11 cellular contexts compared by ENCODE assay signal in the genomic region with DNA sequence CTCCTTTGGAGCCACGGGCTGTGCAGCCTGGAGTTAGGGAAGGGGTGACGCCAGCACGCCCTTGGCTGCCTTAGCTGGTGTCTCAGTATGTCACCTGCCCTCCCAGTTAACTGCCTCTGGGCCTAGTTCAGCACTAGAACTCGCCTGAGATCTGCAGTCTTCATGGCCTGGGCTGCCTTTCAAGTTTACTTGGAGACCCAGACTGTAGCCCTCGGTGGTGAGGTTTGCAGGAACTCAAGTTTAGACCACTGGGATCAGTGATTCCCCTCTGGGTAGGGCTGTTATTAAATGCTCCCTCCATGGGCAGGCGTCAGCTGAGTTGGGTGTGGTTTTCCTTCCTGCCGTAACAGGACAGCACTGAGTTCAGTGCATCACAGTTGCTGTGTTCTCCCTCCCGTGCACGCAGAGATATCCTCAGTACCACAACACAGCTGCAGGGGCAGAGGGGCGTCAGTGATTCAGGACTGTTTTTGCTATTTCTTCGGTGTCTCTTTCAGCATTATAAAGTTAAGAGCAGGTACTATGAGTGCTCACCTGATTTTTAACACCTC. TPM values are rescaled to one million over a fixed set of nuclear protein-coding genes. Genes with fewer than 3 reads are reported as not detected.
DNase-seq lines count a peak whose midpoint lies in the region; ATAC-seq and TF ChIP-seq lines count a peak whose summit lies in the region.
"Had no signal": no experiment of that assay in that cellular context is flagged by ENCODE, and none has a peak within 500 bp of the region (broad histone marks: within the 10 kb centered on the region; RNA-seq: fewer than 3 reads in every experiment).

No MANE protein-coding gene starts in this region.

- no peak for TF ChIP-seq CTCF in PC-3 (conservative IDR thresholded peaks at IDR 0.05; ENCODE audit: low read depth, low read length)

- no peak overlapping the region for H3K27ac ChIP-seq in PC-3 (ENCODE audit: low read length)
- H3K27ac ChIP-seq in neuronal stem cell (replicated peaks; ENCODE audit: low read length), result no peak overlapping the region

- no CpG with 5 or more reads among the region's 11 CpGs for WGBS in neuronal stem cell (ENCODE audit: extremely low coverage in 2 of 2, insufficient read length in 2 of 2, insufficient replicate concordance in 1 of 2), 2 donors

- no peak overlapping the region for H3K4me3 ChIP-seq in PC-3 (ENCODE audit: low read length)
- no peak overlapping the region for H3K4me3 ChIP-seq in neuronal stem cell (ENCODE audit: low read length in 2 of 2)

- H2AK5ac ChIP-seq in neuronal stem cell (ENCODE audit: low read depth, low read length), result no peak overlapping the region

- no peaks in the 10 kb centered on the region for H3K27me3 Mint-ChIP-seq in activated naive CD8-positive, alpha-beta T cell
- H3K27me3 Mint-ChIP-seq: stimulated activated naive CD8-positive, alpha-beta T cell treated with anti-CD3 and anti-CD28 coated beads, Interleukin-15, Interleukin-2, amounts not matched to agents 100 ng/mL and 50 ng/mL, for 24 hours had no signal

- BruUV-seq in PC-3 (replicated peaks; lab: Mats Ljungman, UMichigan), result no TSS peak

- H3K9ac ChIP-seq in PC-3 (ENCODE audit: low read length), result no peak overlapping the region
- no peak overlapping the region for H3K9ac ChIP-seq in neuronal stem cell (ENCODE audit: low read depth, low read length, poor library complexity)

- peaks cover 42% of the 10 kb centered on the region for H3K4me1 Mint-ChIP-seq in activated naive CD8-positive, alpha-beta T cell (ENCODE audit: low read depth)

- H3K9me2 ChIP-seq in PC-3 (replicated peaks; ENCODE audit: low read length), result no peaks in the 10 kb centered on the region

- no peak for DNase-seq in PC-3
- DNase-seq in neuronal stem cell (ENCODE audit: low spot score), result no peak
- no peak for DNase-seq in DMS153 (lab: John Stamatoyannopoulos, UW)
- DNase-seq in putamen (ENCODE audit: low spot score), result no peak
- no peak for DNase-seq in SHP77 treated with DMSO at 0.1 percent for 48 hours (lab: John Stamatoyannopoulos, UW)
- DNase-seq: midbrain, NCI-H1694 treated with DMSO at 0.1 percent for 48 hours had no signal

- H3K4ac ChIP-seq in neuronal stem cell (ENCODE audit: low read length), result no peak overlapping the region

- no peak overlapping the region for H2BK15ac ChIP-seq in neuronal stem cell (ENCODE audit: low read length)

- no peak overlapping the region for H2BK12ac ChIP-seq in neuronal stem cell (ENCODE audit: low read length)

- no peak overlapping the region for H2AFZ ChIP-seq in PC-3 (ENCODE audit: low read length)
- H2AFZ ChIP-seq in neuronal stem cell (ENCODE audit: low read length), result peak overlapping the region; percentile 68

- H3K9me3 ChIP-seq in PC-3 (ENCODE audit: low read length) (no peaks in the 10 kb centered on the region), neuronal stem cell (replicated peaks in 1 of 2; ENCODE audit: control insufficient read depth in 2 of 2, insufficient read depth in 1 of 2, low read depth in 1 of 2, low read length in 2 of 2) (no peaks in the 10 kb centered on the region)

- no peak overlapping the region for H4K8ac ChIP-seq in neuronal stem cell (ENCODE audit: low read depth, low read length)

- no peaks in the 10 kb centered on the region for H3K9me3 Mint-ChIP-seq in activated naive CD8-positive, alpha-beta T cell (ENCODE audit: low read depth)
- H3K9me3 Mint-ChIP-seq: stimulated activated naive CD8-positive, alpha-beta T cell treated with anti-CD3 and anti-CD28 coated beads, Interleukin-15, Interleukin-2, amounts not matched to agents 100 ng/mL and 50 ng/mL, for 24 hours had no signal

- H2BK5ac ChIP-seq in neuronal stem cell (ENCODE audit: low read length), result no peak overlapping the region

- no peak overlapping the region for H3K18ac ChIP-seq in neuronal stem cell (ENCODE audit: low read length)

- no peaks in the 10 kb centered on the region for H3F3A ChIP-seq in PC-3 (ENCODE audit: low read length, unreplicated experiment)

- CTCF ChIA-PET in PC-3 (lab: Charles Lee), result interaction anchor here (0.6 kb wide), 1 partner anchor 10 kb away, joined by 3 read pairs; no protein-coding TSS in a partner anchor

- intact Hi-C loops in PC-3 (cut with micrococcal nuclease), result no loop called here

- POLR2A ChIA-PET in PC-3 (lab: Charles Lee; ENCODE audit: unreplicated experiment), result interaction anchor here (0.7 kb wide), 1 partner anchor 250 kb away, joined by 11 read pairs; a partner anchor contains a TSS

- H3K4me3 Mint-ChIP-seq in activated naive CD8-positive, alpha-beta T cell, result peak overlapping the region; percentile 7
- H3K4me3 Mint-ChIP-seq: stimulated activated naive CD8-positive, alpha-beta T cell treated with anti-CD3 and anti-CD28 coated beads, Interleukin-15, Interleukin-2, amounts not matched to agents 100 ng/mL and 50 ng/mL, for 24 hours had no signal

- H3K27me3 ChIP-seq in PC-3 (ENCODE audit: low read length), result no peaks in the 10 kb centered on the region
- H3K27me3 ChIP-seq in neuronal stem cell (ENCODE audit: control insufficient read depth in 3 of 3, insufficient read depth in 3 of 3, low read depth in 1 of 3, low read length in 3 of 3), result no peaks in the 10 kb centered on the region

- peaks cover 10% of the 10 kb centered on the region for H3K4me1 ChIP-seq in PC-3 (ENCODE audit: insufficient read depth, low read length)
- no peaks in the 10 kb centered on the region for H3K4me1 ChIP-seq in neuronal stem cell (ENCODE audit: control insufficient read depth in 2 of 2, insufficient read depth in 1 of 2, low read depth in 1 of 2, low read length in 2 of 2)

- no peaks in the 10 kb centered on the region for H4K20me1 ChIP-seq in PC-3 (ENCODE audit: low read length)

- H3K36me3 Mint-ChIP-seq in activated naive CD8-positive, alpha-beta T cell, result peaks cover 12% of the 10 kb centered on the region

- ATAC-seq in GM19395 (IDR thresholded peaks at IDR 0.05; ENCODE audit: unreplicated experiment), result peak; percentile 67
- ATAC-seq in PC-3, result peak; percentile 22; the same call in 1 of the 2 replicates
- no peak for ATAC-seq in GM19397 (IDR thresholded peaks at IDR 0.05; ENCODE audit: unreplicated experiment)

- no peak overlapping the region for H4K91ac ChIP-seq in neuronal stem cell (ENCODE audit: low read depth, low read length, poor library complexity)

- H3K14ac ChIP-seq in neuronal stem cell (ENCODE audit: low read length), result no peak overlapping the region

- no peak overlapping the region for H3K4me2 ChIP-seq in PC-3 (ENCODE audit: low read length)
- no peak overlapping the region for H3K4me2 ChIP-seq in neuronal stem cell (ENCODE audit: insufficient read depth, low read length, poor library complexity, severe bottlenecking)

- no peaks in the 10 kb centered on the region for H3K79me1 ChIP-seq in neuronal stem cell (ENCODE audit: low read depth, low read length)

- H2BK120ac ChIP-seq in neuronal stem cell (ENCODE audit: low read depth, low read length), result no peak overlapping the region

- no peaks in the 10 kb centered on the region for H3K79me2 ChIP-seq in PC-3 (ENCODE audit: low read length)

- no peak overlapping the region for H3K23ac ChIP-seq in neuronal stem cell (ENCODE audit: low read depth, low read length, poor library complexity)

- H3K36me3 ChIP-seq in PC-3 (ENCODE audit: low read depth, low read length) (no peaks in the 10 kb centered on the region), neuronal stem cell (replicated peaks in 1 of 2; ENCODE audit: control insufficient read depth in 2 of 2, insufficient read depth in 2 of 2, low read length in 2 of 2) (no peaks in the 10 kb centered on the region)

- H3K27ac Mint-ChIP-seq in activated naive CD8-positive, alpha-beta T cell, result peak overlapping the region; percentile 78
- H3K27ac Mint-ChIP-seq: stimulated activated naive CD8-positive, alpha-beta T cell treated with anti-CD3 and anti-CD28 coated beads, Interleukin-15, Interleukin-2, amounts not matched to agents 100 ng/mL and 50 ng/mL, for 24 hours had no signal

RNA-seq across cellular contexts. Expression of a gene that starts 30.5 kb away (rescaled TPM):
- total RNA-seq in PC-3 (2014; rRNA removed), result 1.6 and 3.7 TPM in 2 replicates
- 0.10 TPM for polyA plus RNA-seq in neuronal stem cell (2013, experiment 1 of 2)
- 0.19 TPM for polyA plus RNA-seq in neuronal stem cell (2013, experiment 2 of 2)

RNA-seq across cellular contexts. Expression of a gene that starts 49.0 kb away (rescaled TPM):
- 49.5 and 58.3 TPM in 2 replicates for total RNA-seq in PC-3 (2014; rRNA removed)
- 47.5 TPM for polyA plus RNA-seq in neuronal stem cell (2013, experiment 1 of 2)
- 46.9 TPM for polyA plus RNA-seq in neuronal stem cell (2013, experiment 2 of 2)
